In the genomic region with DNA sequence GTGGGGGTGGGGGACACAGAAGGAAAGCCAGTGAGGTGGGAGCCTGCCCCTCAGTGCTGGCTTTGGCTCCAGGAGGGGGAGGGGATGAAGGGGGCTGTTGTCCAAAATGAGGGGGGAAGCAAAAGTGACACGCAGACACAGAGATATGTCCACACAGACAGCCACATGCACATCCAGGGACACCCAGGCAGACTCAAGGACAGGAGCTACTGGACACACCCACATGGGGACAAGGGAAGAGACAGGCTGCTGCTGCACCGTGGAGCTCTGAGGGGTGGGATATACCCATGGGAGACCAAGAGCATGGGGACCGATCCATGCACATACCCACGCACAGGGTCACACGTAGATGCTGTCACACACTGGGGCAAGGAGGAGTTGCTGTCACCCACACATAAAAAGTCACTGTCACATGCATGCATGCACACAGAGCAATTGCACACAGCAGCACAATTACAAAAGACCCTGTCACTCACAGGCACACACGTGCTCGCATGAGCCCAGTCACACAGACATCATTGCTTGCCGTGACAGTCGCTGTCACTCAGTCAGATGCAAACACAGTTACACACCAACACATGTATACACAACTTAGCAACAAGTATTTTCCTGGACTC, we compare ENCODE assay signal across 1 cellular context.
TF ChIP-seq lines count a peak whose summit lies in the region.

No MANE protein-coding gene starts in this region.

TF ChIP-seq in HEK293, 187 proteins besides CTCF, POLR2A, EP300 and RAD21 (continued from another document):
- TF ChIP-seq, protein P1, sequence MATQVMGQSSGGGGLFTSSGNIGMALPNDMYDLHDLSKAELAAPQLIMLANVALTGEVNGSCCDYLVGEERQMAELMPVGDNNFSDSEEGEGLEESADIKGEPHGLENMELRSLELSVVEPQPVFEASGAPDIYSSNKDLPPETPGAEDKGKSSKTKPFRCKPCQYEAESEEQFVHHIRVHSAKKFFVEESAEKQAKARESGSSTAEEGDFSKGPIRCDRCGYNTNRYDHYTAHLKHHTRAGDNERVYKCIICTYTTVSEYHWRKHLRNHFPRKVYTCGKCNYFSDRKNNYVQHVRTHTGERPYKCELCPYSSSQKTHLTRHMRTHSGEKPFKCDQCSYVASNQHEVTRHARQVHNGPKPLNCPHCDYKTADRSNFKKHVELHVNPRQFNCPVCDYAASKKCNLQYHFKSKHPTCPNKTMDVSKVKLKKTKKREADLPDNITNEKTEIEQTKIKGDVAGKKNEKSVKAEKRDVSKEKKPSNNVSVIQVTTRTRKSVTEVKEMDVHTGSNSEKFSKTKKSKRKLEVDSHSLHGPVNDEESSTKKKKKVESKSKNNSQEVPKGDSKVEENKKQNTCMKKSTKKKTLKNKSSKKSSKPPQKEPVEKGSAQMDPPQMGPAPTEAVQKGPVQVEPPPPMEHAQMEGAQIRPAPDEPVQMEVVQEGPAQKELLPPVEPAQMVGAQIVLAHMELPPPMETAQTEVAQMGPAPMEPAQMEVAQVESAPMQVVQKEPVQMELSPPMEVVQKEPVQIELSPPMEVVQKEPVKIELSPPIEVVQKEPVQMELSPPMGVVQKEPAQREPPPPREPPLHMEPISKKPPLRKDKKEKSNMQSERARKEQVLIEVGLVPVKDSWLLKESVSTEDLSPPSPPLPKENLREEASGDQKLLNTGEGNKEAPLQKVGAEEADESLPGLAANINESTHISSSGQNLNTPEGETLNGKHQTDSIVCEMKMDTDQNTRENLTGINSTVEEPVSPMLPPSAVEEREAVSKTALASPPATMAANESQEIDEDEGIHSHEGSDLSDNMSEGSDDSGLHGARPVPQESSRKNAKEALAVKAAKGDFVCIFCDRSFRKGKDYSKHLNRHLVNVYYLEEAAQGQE (tag by site-specific recombination; IDR thresholded peaks at IDR 0.05), result no peak
- no peak for TF ChIP-seq YY1 (tag by site-specific recombination; IDR thresholded peaks at IDR 0.05)
- TF ChIP-seq ZFHX2 (tag by site-specific recombination; conservative IDR thresholded peaks at IDR 0.05), result peak; percentile 62
- no peak for TF ChIP-seq ZNF792 (tag by site-specific recombination; IDR thresholded peaks at IDR 0.05)
- TF ChIP-seq ZNF777 (tag by site-specific recombination; IDR thresholded peaks at IDR 0.05; ENCODE audit: borderline replicate concordance), result no peak
- TF ChIP-seq ZIC2 (tag by site-specific recombination; IDR thresholded peaks at IDR 0.05), result no peak
